ENCODE assay signal across 27 cellular contexts in genomic region chr4:121875663-121876062, GRCh38.
"Had no signal": no experiment of that assay in that cellular context is flagged by ENCODE, and none has a peak within 500 bp of the region (broad histone marks: within the 10 kb centered on the region; RNA-seq: fewer than 3 reads in every experiment).

No MANE protein-coding gene starts in this region.

- H3K27ac ChIP-seq: left lung, lower lobe of right lung, neural progenitor cell, neutrophil, ovary, right atrium auricular region, right lobe of liver, tibial nerve, uterus had no signal

- H3K36me3 ChIP-seq: left lung, lower lobe of right lung, neural progenitor cell, neutrophil, ovary, right atrium auricular region, right lobe of liver, tibial nerve, uterus had no signal

- H3K4me2 ChIP-seq: neural progenitor cell, smooth muscle cell had no signal

- H3K4me1 ChIP-seq: left lung, uterus had no signal

- DNase-seq: hippocampal formation; kidney; left colon; left lung; lower lobe of right lung; mammary epithelial cell; mesenchymal stem cell; naive B cell; natural killer cell; nephron progenitor cell; occipital lobe; ovary; right lobe of liver; stimulated activated CD4-positive, alpha-beta T cell treated with anti-CD3 and anti-CD28 coated beads, Interleukin-1b, Interleukin-23, amount 100 ng/mL, for 48 hours; stimulated activated CD4-positive, alpha-beta T cell treated with anti-CD3 and anti-CD28 coated beads, Interleukin-2, amount 100 ng/mL, for 48 hours; stimulated activated CD4-positive, alpha-beta T cell treated with anti-CD3 and anti-CD28 coated beads, Interleukin-4, amount 100 ng/mL, for 4 hours; stimulated activated CD8-positive, alpha-beta memory T cell treated with anti-CD3 and anti-CD28 coated beads, Interleukin-4, amount 100 ng/mL, for 48 hours; stimulated activated naive CD4-positive, alpha-beta T cell treated with Interleukin-2 at 50 U/mL for 16 hours; stimulated activated naive CD8-positive, alpha-beta T cell treated with anti-CD3 and anti-CD28 coated beads, Interleukin-15, amount 100 ng/mL, for 72 hours; substantia nigra; uterus had no signal

- H3K9me3 ChIP-seq: left lung, lower lobe of right lung, neutrophil, ovary, right atrium auricular region, right lobe of liver, tibial nerve, uterus had no signal

- H2AFZ ChIP-seq: neural progenitor cell had no signal

- H3K9ac ChIP-seq: neural progenitor cell had no signal

- ATAC-seq: left colon; left lung; lower lobe of right lung; natural killer cell; right lobe of liver; stimulated activated memory B cell treated with anti-CD40 and anti-IgM and Interleukin-4, amounts not matched to agents 10 μg/mL and 1 μg/mL and 100 μg/mL, for 72 hours; stimulated activated naive CD8-positive, alpha-beta T cell treated with anti-CD3 and anti-CD28 coated beads, Interleukin-15, amount 100 ng/mL, for 72 hours had no signal

- H3K27me3 ChIP-seq: ovary, right atrium auricular region, right lobe of liver, tibial nerve, uterus had no signal

- H3K4me3 ChIP-seq: left lung, lower lobe of right lung, neural progenitor cell, ovary, right atrium auricular region, right lobe of liver, smooth muscle cell, tibial nerve, uterus had no signal
